ENCODE assay signal across 11 cellular contexts in genomic region chr20:13649548-13649947, GRCh38. TPM values are rescaled to one million over a fixed set of nuclear protein-coding genes. Genes with fewer than 3 reads are reported as not detected.
DNase-seq lines count a peak whose midpoint lies in the region; TF ChIP-seq lines count a peak whose summit lies in the region.
"Had no signal": no experiment of that assay in that cellular context is flagged by ENCODE, and none has a peak within 500 bp of the region (broad histone marks: within the 10 kb centered on the region; RNA-seq: fewer than 3 reads in every experiment).

No MANE protein-coding gene starts in this region.

- no peak overlapping the region for H2BK5ac ChIP-seq in mesenchymal stem cell (ENCODE audit: low read depth, low read length, poor library complexity, severe bottlenecking)

- no peak overlapping the region for H3K4ac ChIP-seq in mesenchymal stem cell (ENCODE audit: low read depth in 1 of 2, low read length in 2 of 2)

- no peak overlapping the region for H2BK120ac ChIP-seq in mesenchymal stem cell (ENCODE audit: low read depth, low read length)

- H3K4me3 ChIP-seq in mesenchymal stem cell (ENCODE audit: insufficient read depth in 1 of 2, low read depth in 1 of 2, low read length in 2 of 2): no peak overlapping the region
- H3K4me3 ChIP-seq in esophagus squamous epithelium: no peak overlapping the region
- H3K4me3 ChIP-seq in prostate gland: no peak overlapping the region
- H3K4me3 ChIP-seq: spleen, vagina had no signal

- no peak overlapping the region for H3K18ac ChIP-seq in mesenchymal stem cell (ENCODE audit: low read depth in 1 of 2, low read length in 2 of 2)

- no peak overlapping the region for H2BK15ac ChIP-seq in mesenchymal stem cell (ENCODE audit: low read depth, poor library complexity, severe bottlenecking)

- H3K9me3 ChIP-seq in mesenchymal stem cell (ENCODE audit: control insufficient read depth, low read length) (no peaks in the 10 kb centered on the region), esophagus squamous epithelium (no peaks in the 10 kb centered on the region), prostate gland (no peaks in the 10 kb centered on the region)
- H3K9me3 ChIP-seq: spleen, vagina had no signal

- no peaks in the 10 kb centered on the region for H3K27me3 ChIP-seq in mesenchymal stem cell (ENCODE audit: control insufficient read depth in 1 of 2, insufficient read depth in 1 of 2, low read length in 2 of 2)
- no peaks in the 10 kb centered on the region for H3K27me3 ChIP-seq in esophagus squamous epithelium
- H3K27me3 ChIP-seq in prostate gland (replicated peaks; ENCODE audit: insufficient read depth): no peaks in the 10 kb centered on the region
- H3K27me3 ChIP-seq: spleen, vagina had no signal

- no peak overlapping the region for H2AFZ ChIP-seq in mesenchymal stem cell (ENCODE audit: low read depth, low read length)

- H3K36me3 ChIP-seq in mesenchymal stem cell (ENCODE audit: control insufficient read depth in 1 of 2, insufficient read depth in 2 of 2, low read depth in 1 of 2, low read length in 2 of 2): no peaks in the 10 kb centered on the region
- H3K36me3 ChIP-seq in esophagus squamous epithelium: no peaks in the 10 kb centered on the region
- no peaks in the 10 kb centered on the region for H3K36me3 ChIP-seq in prostate gland
- H3K36me3 ChIP-seq: spleen, vagina had no signal

- TF ChIP-seq POLR2A in esophagus squamous epithelium (IDR thresholded peaks at IDR 0.05) (no peak), prostate gland (IDR thresholded peaks at IDR 0.05) (no peak)

- no peak overlapping the region for H3K9ac ChIP-seq in mesenchymal stem cell (ENCODE audit: low read length)

- H4K91ac ChIP-seq in mesenchymal stem cell (ENCODE audit: low read length): no peak overlapping the region

- DNase-seq in AG08395 (ENCODE audit: low spot score) (peak; percentile 27), NCI-H146 (lab: John Stamatoyannopoulos, UW) (peak; percentile 41), fibroblast of gingiva (ENCODE audit: low read depth) (peak; percentile 31), mesenchymal stem cell (peak; percentile 25), esophagus squamous epithelium (lab: John Stamatoyannopoulos, UW) (no peak), prostate gland (ENCODE audit: low spot score) (no peak), inferior parietal cortex (ENCODE audit: extremely low spot score) (no peak)
- no peak for DNase-seq in activated CD8-positive, alpha-beta memory T cell treated with anti-CD3 and anti-CD28 coated beads, Interleukin-2, amount 50 U/mL, for 4 hours
- DNase-seq: activated T-cell treated with anti-CD3 and anti-CD28 coated beads, Interleukin-2, amount 50 U/mL, for 1 hour; spleen had no signal

- no peaks in the 10 kb centered on the region for H3K79me1 ChIP-seq in mesenchymal stem cell (replicated peaks; ENCODE audit: low read length, poor library complexity, severe bottlenecking)

- H3K27ac ChIP-seq in mesenchymal stem cell (ENCODE audit: low read length, poor library complexity, severe bottlenecking): no peak overlapping the region
- peak overlapping the region in 2 of 4 donors; percentile 47 to 63 for H3K27ac ChIP-seq in esophagus squamous epithelium
- H3K27ac ChIP-seq in prostate gland: no peak overlapping the region
- H3K27ac ChIP-seq: spleen, vagina had no signal

- TF ChIP-seq CTCF in esophagus squamous epithelium (IDR thresholded peaks at IDR 0.05) (no peak), prostate gland (IDR thresholded peaks at IDR 0.05) (no peak)

- H2BK12ac ChIP-seq in mesenchymal stem cell (ENCODE audit: low read length in 2 of 2): no peak overlapping the region

- H3K14ac ChIP-seq in mesenchymal stem cell (ENCODE audit: low read length in 2 of 2): no peak overlapping the region

- no peaks in the 10 kb centered on the region for H3K4me1 ChIP-seq in mesenchymal stem cell (ENCODE audit: control insufficient read depth, insufficient read depth, low read depth, low read length)
- peaks cover 0 to 23% (median 0%) of the 10 kb centered on the region in 3 donors for H3K4me1 ChIP-seq in esophagus squamous epithelium
- H3K4me1 ChIP-seq in prostate gland (replicated peaks): no peaks in the 10 kb centered on the region

- no peak overlapping the region for H3K23ac ChIP-seq in mesenchymal stem cell (ENCODE audit: low read length in 2 of 2)

- H3K4me2 ChIP-seq in mesenchymal stem cell (ENCODE audit: low read length, poor library complexity, severe bottlenecking): no peak overlapping the region

- H4K8ac ChIP-seq in mesenchymal stem cell (ENCODE audit: low read length): no peak overlapping the region

- intact Hi-C loops in esophagus squamous epithelium (cut with DNase I): no loop called here
- intact Hi-C loops in prostate gland (cut with DNase I): no loop called here

- WGBS in mesenchymal stem cell: 16% methylated on average over 4 of the region's 4 CpGs
- 39 to 52% methylated on average over 3 to 4 of the region's 4 CpGs for WGBS in esophagus squamous epithelium, 2 donors
- 46% methylated on average over 4 of the region's 4 CpGs for WGBS in prostate gland

- no peak overlapping the region for H2AK5ac ChIP-seq in mesenchymal stem cell (ENCODE audit: low read length, severe bottlenecking)

RNA-seq across cellular contexts. Expression of gene TASP1, which starts 10.8 kb away (rescaled TPM):
- polyA plus RNA-seq in mesenchymal stem cell (2013, experiment 1 of 2): 6.4 TPM
- polyA plus RNA-seq in mesenchymal stem cell (2013, experiment 2 of 2): 6.1 TPM
- 10 to 100 TPM in 1 of 4 donors, 1 to 10 TPM in 3; 7.7 to 20.0 (median 8.7) TPM for total RNA-seq in esophagus squamous epithelium
- 10 to 100 TPM in 1 of 2 donors, 1 to 10 TPM in 1; 9.3 to 14.2 TPM for total RNA-seq in prostate gland

Comparison
In these comparisons a context has a peak if more than half of its experiments do, and no peak if none do; other contexts are left out.
1. DNase-seq: peak in AG08395 (single experiment), NCI-H146 (single experiment), fibroblast of gingiva (single experiment) and mesenchymal stem cell (single experiment); none in esophagus squamous epithelium (single experiment), prostate gland (single experiment), inferior parietal cortex (single experiment) and activated CD8-positive, alpha-beta memory T cell treated with anti-CD3 and anti-CD28 coated beads, Interleukin-2, amount 50 U/mL, for 4 hours (single experiment).